In genomic region chr9:37446401-37446800, GRCh38 we compare ENCODE assay signal across 29 cellular contexts. TPM values are rescaled to one million over a fixed set of nuclear protein-coding genes. Genes with fewer than 3 reads are reported as not detected.
DNase-seq lines count a peak whose midpoint lies in the region; ATAC-seq and TF ChIP-seq lines count a peak whose summit lies in the region.
"Had no signal": no experiment of that assay in that cellular context is flagged by ENCODE, and none has a peak within 500 bp of the region (broad histone marks: within the 10 kb centered on the region; RNA-seq: fewer than 3 reads in every experiment).

No MANE protein-coding gene starts in this region.

- CTCF ChIA-PET in WTC11 (lab: Charles Lee), result no interaction called here
- CTCF ChIA-PET in activated CD4-positive, alpha-beta memory T cell treated with anti-CD3 and anti-CD28 coated beads for 36 hours (lab: Charles Lee), result no interaction called here

- H3K4me3 Mint-ChIP-seq in WTC11, result no peak overlapping the region
- H3K4me3 Mint-ChIP-seq in activated CD4-positive, alpha-beta memory T cell treated with anti-CD3 and anti-CD28 coated beads for 36 hours, result no peak overlapping the region
- H3K4me3 Mint-ChIP-seq: activated naive CD4-positive, alpha-beta T cell treated with anti-CD3 and anti-CD28 coated beads for 36 hours; activated T-cell treated with anti-CD3 and anti-CD28 coated beads, Interleukin-2, amount 50 U/mL, for 24 hours; type B pancreatic cell had no signal

- WGBS in tibial nerve, 2 donors, result 86 to 96% methylated on average over 4 of the region's 4 CpGs

- peaks cover 17% of the 10 kb centered on the region for H3K4me1 Mint-ChIP-seq in WTC11
- peaks cover 10% of the 10 kb centered on the region for H3K4me1 Mint-ChIP-seq in activated CD4-positive, alpha-beta memory T cell treated with anti-CD3 and anti-CD28 coated beads for 36 hours (ENCODE audit: low read depth)

- no peak for ATAC-seq in Right ventricle myocardium superior (ENCODE audit: poor library complexity)
- no peak for ATAC-seq in WTC11
- ATAC-seq in GM18861 (IDR thresholded peaks at IDR 0.05; ENCODE audit: unreplicated experiment), result no peak
- no peak for ATAC-seq in HG03378 (IDR thresholded peaks at IDR 0.05; ENCODE audit: unreplicated experiment)
- ATAC-seq: A549, heart right ventricle, left cardiac atrium had no signal

- H3K27me3 ChIP-seq in cardiac muscle cell, result no peaks in the 10 kb centered on the region
- H3K27me3 ChIP-seq in tibial nerve, result no peaks in the 10 kb centered on the region
- H3K27me3 ChIP-seq: BLaER1, heart right ventricle, neutrophil, sigmoid colon, stomach had no signal

- TF ChIP-seq EP300 in tibial nerve (IDR thresholded peaks at IDR 0.05), result no peak

- TF ChIP-seq CTCF in cardiac muscle cell (IDR thresholded peaks at IDR 0.05; ENCODE audit: low read depth, low read length), result no peak
- TF ChIP-seq CTCF in WTC11 (IDR thresholded peaks at IDR 0.05), result no peak
- TF ChIP-seq CTCF in foreskin fibroblast (IDR thresholded peaks at IDR 0.05; ENCODE audit: low read depth, low read length), result no peak
- TF ChIP-seq CTCF in tibial nerve (IDR thresholded peaks at IDR 0.05), result no peak

- intact Hi-C loops in Right ventricle myocardium superior (cut with DNase I), result no loop called here
- intact Hi-C loops in activated CD4-positive, alpha-beta memory T cell treated with anti-CD3 and anti-CD28 coated beads for 36 hours (cut with micrococcal nuclease), result no loop called here

- no peaks in the 10 kb centered on the region for H3K27me3 Mint-ChIP-seq in WTC11 (ENCODE audit: low read depth)
- H3K27me3 Mint-ChIP-seq in activated CD4-positive, alpha-beta memory T cell treated with anti-CD3 and anti-CD28 coated beads for 36 hours, result no peaks in the 10 kb centered on the region
- H3K27me3 Mint-ChIP-seq: activated T-cell treated with anti-CD3 and anti-CD28 coated beads, Interleukin-2, amount 50 U/mL, for 24 hours; type B pancreatic cell had no signal

- no peaks in the 10 kb centered on the region for H3K9me3 Mint-ChIP-seq in WTC11
- H3K9me3 Mint-ChIP-seq in activated CD4-positive, alpha-beta memory T cell treated with anti-CD3 and anti-CD28 coated beads for 36 hours, result no peaks in the 10 kb centered on the region
- H3K9me3 Mint-ChIP-seq: activated naive CD4-positive, alpha-beta T cell treated with anti-CD3 and anti-CD28 coated beads for 36 hours; activated T-cell treated with anti-CD3 and anti-CD28 coated beads, Interleukin-2, amount 50 U/mL, for 24 hours; type B pancreatic cell had no signal

- H3K27ac Mint-ChIP-seq in WTC11, result peak overlapping the region; percentile 81; the same call in 1 of the 2 replicates
- no peak overlapping the region for H3K27ac Mint-ChIP-seq in activated CD4-positive, alpha-beta memory T cell treated with anti-CD3 and anti-CD28 coated beads for 36 hours
- H3K27ac Mint-ChIP-seq: activated naive CD4-positive, alpha-beta T cell treated with anti-CD3 and anti-CD28 coated beads for 36 hours; type B pancreatic cell had no signal

- H3K9me3 ChIP-seq in cardiac muscle cell (ENCODE audit: low read depth) (no peaks in the 10 kb centered on the region), tibial nerve (no peaks in the 10 kb centered on the region)
- H3K9me3 ChIP-seq: A549, BLaER1, heart right ventricle, neutrophil, prostate gland, sigmoid colon, stomach had no signal

- H3K27ac ChIP-seq in cardiac muscle cell, result peak overlapping the region; percentile 57
- H3K27ac ChIP-seq in tibial nerve, result no peak overlapping the region
- H3K27ac ChIP-seq: A549, BLaER1, epithelial cell of prostate, heart right ventricle, neutrophil, prostate gland, sigmoid colon, stomach had no signal

- peaks cover 21% of the 10 kb centered on the region for H3K36me3 Mint-ChIP-seq in WTC11
- peaks cover 19% of the 10 kb centered on the region for H3K36me3 Mint-ChIP-seq in activated CD4-positive, alpha-beta memory T cell treated with anti-CD3 and anti-CD28 coated beads for 36 hours

- DNase-seq in cardiac muscle cell (ENCODE audit: low read depth in 1 of 2, low spot score in 1 of 2) (no peak), Right ventricle myocardium superior (no peak), WTC11 (ENCODE audit: low spot score) (no peak), foreskin fibroblast (peak; percentile 50 to 62), tibial nerve (ENCODE audit: low spot score in 2 of 2) (no peak)
- DNase-seq in activated CD4-positive, alpha-beta memory T cell treated with anti-CD3 and anti-CD28 coated beads for 36 hours, result no peak
- DNase-seq: activated CD4-positive, CD25-positive, alpha-beta regulatory T cell treated with anti-CD3 and anti-CD28 coated beads, Interleukin-2, amount 50 U/mL, for 72 hours; activated CD8-positive, alpha-beta memory T cell treated with anti-CD3 and anti-CD28 coated beads for 24 hours; activated naive CD4-positive, alpha-beta T cell treated with anti-CD3 and anti-CD28 coated beads for 36 hours; activated T-cell treated with anti-CD3 and anti-CD28 coated beads, Interleukin-2, amount 50 U/mL, for 24 hours; amygdala; effector CD4-positive, alpha-beta T cell; heart right ventricle; Kasumi-1; left cardiac atrium; MV-4-11; NCI-H1694; NCI-H2171 treated with DMSO at 0.1 percent for 48 hours; NCI-H524 treated with DMSO at 0.1 percent for 48 hours; sigmoid colon; stomach had no signal

- H3K36me3 ChIP-seq in cardiac muscle cell (peaks cover 14% of the 10 kb centered on the region), tibial nerve (peaks cover 0 to 24% (median 9%) of the 10 kb centered on the region in 3 donors)
- H3K36me3 ChIP-seq: prostate gland had no signal

- POLR2A ChIA-PET in WTC11 (lab: Charles Lee), result no interaction called here
- POLR2A ChIA-PET in activated CD4-positive, alpha-beta memory T cell treated with anti-CD3 and anti-CD28 coated beads for 36 hours (lab: Charles Lee), result no interaction called here

- TF ChIP-seq POLR2A in tibial nerve (IDR thresholded peaks at IDR 0.05), result no peak

- H3K4me3 ChIP-seq in cardiac muscle cell (no peak overlapping the region), foreskin fibroblast (ENCODE audit: low read depth in 1 of 2, low read length in 2 of 2) (no peak overlapping the region), tibial nerve (no peak overlapping the region)
- H3K4me3 ChIP-seq: A549, BLaER1, heart right ventricle, prostate gland, sigmoid colon, stomach had no signal

- peaks cover 4% of the 10 kb centered on the region for H3K4me1 ChIP-seq in cardiac muscle cell (ENCODE audit: low read depth)
- peaks cover 0 to 17% (median 0%) of the 10 kb centered on the region in 4 donors for H3K4me1 ChIP-seq in tibial nerve
- H3K4me1 ChIP-seq: BLaER1, prostate gland had no signal

TF ChIP-seq in WTC11, 78 proteins besides CTCF, POLR2A, EP300 and RAD21 (continues in another document):
- TF ChIP-seq SP1 (CRISPR knock-in tag; conservative IDR thresholded peaks at IDR 0.05) (no peak), ATF2 (CRISPR knock-in tag; IDR thresholded peaks at IDR 0.05; ENCODE audit: borderline replicate concordance, low read depth) (no peak), MLX (CRISPR knock-in tag; IDR thresholded peaks at IDR 0.05) (no peak), E2F4 (CRISPR knock-in tag; IDR thresholded peaks at IDR 0.05; ENCODE audit: borderline replicate concordance, low read depth) (no peak), SOX15 (CRISPR knock-in tag; IDR thresholded peaks at IDR 0.05) (no peak), HMGA2 (CRISPR knock-in tag; IDR thresholded peaks at IDR 0.05) (no peak), FOXP1 (CRISPR knock-in tag; IDR thresholded peaks at IDR 0.05; ENCODE audit: borderline replicate concordance) (no peak), MXD4 (CRISPR knock-in tag; IDR thresholded peaks at IDR 0.05; ENCODE audit: borderline replicate concordance) (no peak)

RNA-seq across cellular contexts. Expression of gene ZBTB5, which starts 18.8 kb away (rescaled TPM):
- total RNA-seq in cardiac muscle cell (16.2 and 24.9 TPM in 2 replicates), Right ventricle myocardium superior (4.4 TPM), WTC11 (2021) (13.2 to 16.7 TPM (median 13.6 TPM) in 3 replicates), tibial nerve (10 to 100 TPM in 3 of 4 donors, 1 to 10 TPM in 1; 9.6 to 15.1 (median 13.5) TPM)
- polyA plus RNA-seq in cardiac muscle cell, result 6.7 and 10.9 TPM in 2 replicates
- 1 to 10 TPM; 8.3 to 9.3 TPM for total RNA-seq in activated CD4-positive, alpha-beta memory T cell treated with anti-CD3 and anti-CD28 coated beads for 36 hours

RNA-seq across cellular contexts. Expression of gene GRHPR, which starts 23.9 kb away (rescaled TPM):
- 335 and 376 TPM in 2 replicates for total RNA-seq in cardiac muscle cell
- polyA plus RNA-seq in cardiac muscle cell, result 252 and 280 TPM in 2 replicates
- 109 TPM for total RNA-seq in Right ventricle myocardium superior
- 80.7 to 103 TPM (median 102 TPM) in 3 replicates for total RNA-seq in WTC11 (2021)
- 10 to 100 TPM; 84.1 to 85.0 TPM for total RNA-seq in activated CD4-positive, alpha-beta memory T cell treated with anti-CD3 and anti-CD28 coated beads for 36 hours
- 100 to 1,000 TPM; 175 to 250 (median 200) TPM for total RNA-seq in tibial nerve

RNA-seq across cellular contexts. Expression of gene POLR1E, which starts 39.3 kb away (rescaled TPM):
- total RNA-seq in cardiac muscle cell, result 15.1 and 18.2 TPM in 2 replicates
- polyA plus RNA-seq in cardiac muscle cell, result 7.6 and 7.8 TPM in 2 replicates
- 10.2 TPM for total RNA-seq in Right ventricle myocardium superior
- total RNA-seq in WTC11 (2021), result 31.4 to 39.6 TPM (median 38.8 TPM) in 3 replicates
- total RNA-seq in activated CD4-positive, alpha-beta memory T cell treated with anti-CD3 and anti-CD28 coated beads for 36 hours, result 10 to 100 TPM; 56.7 to 58.0 TPM
- total RNA-seq in tibial nerve, result 10 to 100 TPM; 14.1 to 22.1 (median 16.4) TPM

Comparison
In these comparisons a context has a peak if more than half of its experiments do, and no peak if none do; other contexts are left out.
1. DNase-seq: peak in foreskin fibroblast (2 of 2); none in cardiac muscle cell (0 of 2), Right ventricle myocardium superior (single experiment), WTC11 (single experiment), activated CD4-positive, alpha-beta memory T cell treated with anti-CD3 and anti-CD28 coated beads for 36 hours (single experiment) and tibial nerve (0 of 2).